Comparison of ENCODE assay signal across 1 cellular context in genomic region chr7:150380463-150380862, GRCh38.
TF ChIP-seq lines count a peak whose summit lies in the region.

No MANE protein-coding gene starts in this region.

TF ChIP-seq in K562, 482 proteins besides CTCF, POLR2A, EP300 and RAD21:
- TF ChIP-seq WHSC1 (IDR thresholded peaks at IDR 0.05; ENCODE audit: low read length), result peak; percentile 78
- TF ChIP-seq RBM14 (IDR thresholded peaks at IDR 0.05; ENCODE audit: borderline replicate concordance, insufficient read depth, low read depth, low read length), result no peak
